ENCODE assay signal across 8 cellular contexts in genomic region chr4:25914670-25915358, GRCh38. TPM values are rescaled to one million over a fixed set of nuclear protein-coding genes. Genes with fewer than 3 reads are reported as not detected.
A peak's percentile ranks its signal among the peaks of the same experiment; 100 is the strongest.
DNase-seq lines count a peak whose midpoint lies in the region; ATAC-seq and TF ChIP-seq lines count a peak whose summit lies in the region.

No MANE protein-coding gene starts in this region.

- no peak for TF ChIP-seq CTCF in IMR-90 (conservative IDR thresholded peaks at IDR 0.05; ENCODE audit: low read depth, low read length)
- TF ChIP-seq CTCF in cardiac fibroblast (IDR thresholded peaks at IDR 0.05; ENCODE audit: low read depth, low read length): no peak

- ATAC-seq in IMR-90 (ENCODE audit: low read depth) (no peak), naive B cell (ENCODE audit: low read depth in 2 of 2) (no peak), GM21619 (IDR thresholded peaks at IDR 0.05; ENCODE audit: unreplicated experiment) (no peak)

- intact Hi-C loops in IMR-90 (cut with micrococcal nuclease): loop anchor here (5.0 kb wide), 2 partner anchors 53 to 98 kb away; partner anchors contain the start of gene SEL1L3
- intact Hi-C loops in posterior vena cava (cut with DNase I): no loop called here

- H3K27ac ChIP-seq in IMR-90 (ENCODE audit: insufficient read depth, low read length): no peak overlapping the region

- peak overlapping the region; percentile 45 for H2BK5ac ChIP-seq in IMR-90 (ENCODE audit: low read depth, low read length, poor library complexity, severe bottlenecking)

- no peak for TF ChIP-seq POLR2A in IMR-90 (IDR thresholded peaks at IDR 0.05; ENCODE audit: low read depth, low read length)

- H3K4me3 ChIP-seq in GM08714 (ENCODE audit: low read length) (peak overlapping the region; percentile 79), IMR-90 (ENCODE audit: insufficient read depth, low read depth, low read length) (peak overlapping the region; percentile 54), cardiac fibroblast (replicated peaks in 1 of 2; ENCODE audit: low read depth in 2 of 2, low read length in 2 of 2) (peak overlapping the region; percentile 76 to 84)

- no peaks in the 10 kb centered on the region for H3K27me3 ChIP-seq in IMR-90 (ENCODE audit: control insufficient read depth, insufficient read depth, low read length)

- peak overlapping the region; percentile 95 for H3K14ac ChIP-seq in IMR-90 (replicated peaks; ENCODE audit: low read depth, low read length)

- H2BK20ac ChIP-seq in IMR-90 (ENCODE audit: low read depth, low read length): no peak overlapping the region

- in situ Hi-C loops in IMR-90 (cut with MboI; ENCODE audit: low sequenced_read_pairs): no loop called here

- H3K4me3 Mint-ChIP-seq in naive B cell: peak overlapping the region; percentile 89 to 100 (median 99)

- H3K36me3 ChIP-seq in IMR-90 (ENCODE audit: control insufficient read depth, insufficient read depth, low read length): no peaks in the 10 kb centered on the region

- peak overlapping the region; percentile 69; the same call in 1 of the 2 replicates for H3K9ac ChIP-seq in IMR-90 (ENCODE audit: low read depth, low read length)

- dilution Hi-C loops in IMR-90 (cut with HindIII; ENCODE audit: low sequenced_read_pairs, unreplicated experiment): no loop called here

- no peaks in the 10 kb centered on the region for H3K36me3 Mint-ChIP-seq in naive B cell

- H3K9me3 Mint-ChIP-seq in naive B cell: no peaks in the 10 kb centered on the region

- H2AK5ac ChIP-seq in IMR-90 (ENCODE audit: low read depth, low read length): peak overlapping the region; percentile 84

- H2BK120ac ChIP-seq in IMR-90 (ENCODE audit: low read depth, low read length): no peak overlapping the region

- H3K27ac Mint-ChIP-seq in naive B cell: peak overlapping the region; percentile 96 to 99 (median 99)

- WGBS in IMR-90 (ENCODE audit: extremely low coverage in 2 of 2, insufficient read length in 1 of 2), 2 experiments: no CpG with 5 or more reads among the region's 8 CpGs

- TSS peak; percentile 34 for BruUV-seq in IMR-90 (replicated peaks; lab: Mats Ljungman, UMichigan)

- peak overlapping the region; percentile 89 for H3K4me2 ChIP-seq in IMR-90 (ENCODE audit: low read depth, low read length)

- peak overlapping the region; percentile 76 for H4K91ac ChIP-seq in IMR-90 (ENCODE audit: insufficient read depth, low read depth, low read length)

- 0 out of 2 replicates have a peak overlapping the region, but pooled peaks have one; percentile 55 for H3K56ac ChIP-seq in IMR-90 (ENCODE audit: extremely low read depth, insufficient read depth, low read length)

- H2AK9ac ChIP-seq in IMR-90 (replicated peaks; ENCODE audit: low read depth, low read length, poor library complexity): peak overlapping the region; percentile 93

- CTCF ChIA-PET in IMR-90 (lab: Yijun Ruan, JAX): no interaction called here

- H3K79me1 ChIP-seq in IMR-90 (ENCODE audit: low read depth in 1 of 2, low read length in 2 of 2): peaks cover 10 to 21% of the 10 kb centered on the region in 2 experiments; a peak in 3 of 4 replicates

- H3K18ac ChIP-seq in IMR-90 (ENCODE audit: low read depth, low read length): peak overlapping the region; percentile 73; the same call in 1 of the 2 replicates

- no peaks in the 10 kb centered on the region for H3K27me3 Mint-ChIP-seq in naive B cell

- H4K8ac ChIP-seq in IMR-90 (ENCODE audit: low read depth in 2 of 2, low read length in 2 of 2): peak overlapping the region; percentile 92 to 99

- peak overlapping the region; percentile 21; the same call in 1 of the 3 replicates for H2BK15ac ChIP-seq in IMR-90 (ENCODE audit: low read depth, low read length)

- peaks cover 8% of the 10 kb centered on the region; the same call in 1 of the 2 replicates for H3K9me1 ChIP-seq in IMR-90 (ENCODE audit: insufficient read depth, low read length)

- H3K23ac ChIP-seq in IMR-90 (ENCODE audit: low read depth, low read length): peak overlapping the region; percentile 69

- H3K4me1 Mint-ChIP-seq in naive B cell: peaks cover 35 to 51% (median 50%) of the 10 kb centered on the region in 3 donors

- H3K4me1 ChIP-seq in IMR-90 (ENCODE audit: control insufficient read depth, insufficient read depth, low read length): peaks cover 6% of the 10 kb centered on the region

- POLR2A ChIA-PET in IMR-90 (lab: Charles Lee; ENCODE audit: unreplicated experiment): no interaction called here

- H3K4ac ChIP-seq in IMR-90 (ENCODE audit: low read depth, low read length): peak overlapping the region; percentile 92

- H4K20me1 ChIP-seq in IMR-90 (ENCODE audit: insufficient read depth, low read length): no peaks in the 10 kb centered on the region

- H2AFZ ChIP-seq in IMR-90 (replicated peaks; ENCODE audit: low read length, poor library complexity): peak overlapping the region; percentile 96

- TF ChIP-seq RAD21 in IMR-90 (IDR thresholded peaks at IDR 0.05; ENCODE audit: low read length): no peak

- peak overlapping the region; percentile 93 for H4K5ac ChIP-seq in IMR-90 (ENCODE audit: low read depth, low read length)

- H3K9me3 ChIP-seq in IMR-90 (ENCODE audit: control insufficient read depth, insufficient read depth, low read length): no peaks in the 10 kb centered on the region

- DNase-seq in IMR-90 (no peak), cardiac fibroblast (ENCODE audit: low read depth in 2 of 2) (no peak), naive B cell (no peak), posterior vena cava (ENCODE audit: low spot score) (no peak), RPMI8226 (no peak)
- DNase-seq in effector CD8-positive, alpha-beta T cell (lab: John Stamatoyannopoulos, UW): no peak

TF ChIP-seq in IMR-90, 13 proteins besides CTCF, POLR2A, EP300 and RAD21:
- TF ChIP-seq SMC3 (IDR thresholded peaks at IDR 0.05; ENCODE audit: low read depth, low read length) (no peak), MXI1 (IDR thresholded peaks at IDR 0.05; ENCODE audit: borderline replicate concordance, low read depth, low read length) (no peak), RFX5 (IDR thresholded peaks at IDR 0.05; ENCODE audit: low read depth, low read length) (no peak), CHD1 (IDR thresholded peaks at IDR 0.05; ENCODE audit: low read depth, low read length) (no peak), BHLHE40 (IDR thresholded peaks at IDR 0.05; ENCODE audit: low read depth, low read length) (no peak), MAFK (IDR thresholded peaks at IDR 0.05; ENCODE audit: low read depth, low read length) (no peak), USF2 (IDR thresholded peaks at IDR 0.05; ENCODE audit: low read depth, low read length) (no peak), FOS (IDR thresholded peaks at IDR 0.05; ENCODE audit: low read depth, low read length) (no peak), NFE2L2 (IDR thresholded peaks at IDR 0.05; ENCODE audit: low read depth, low read length) (no peak), MAZ (IDR thresholded peaks at IDR 0.05; ENCODE audit: borderline replicate concordance, low read depth, low read length) (no peak), CEBPB (IDR thresholded peaks at IDR 0.05; ENCODE audit: low read depth, low read length) (no peak), RCOR1 (IDR thresholded peaks at IDR 0.05; ENCODE audit: insufficient replicate concordance, low read length) (no peak), ELK1 (IDR thresholded peaks at IDR 0.05; ENCODE audit: borderline replicate concordance, low read depth, low read length) (no peak)

RNA-seq across cellular contexts. Expression of gene SMIM20, which starts 0.8 kb away (rescaled TPM):
- total RNA-seq in IMR-90 (2012; rRNA removed) (13.6 and 24.4 TPM in 2 replicates), posterior vena cava (10 to 100 TPM; 19.5 to 22.8 TPM)
- polyA plus RNA-seq in IMR-90 (2012; rRNA removed) (20.5 and 23.1 TPM in 2 replicates), naive B cell (ENCODE audit: low read depth in 6 of 6) (10 to 100 TPM; 57.8 to 83.2 (median 71.3) TPM)
- 6.7 and 13.7 TPM in 2 replicates for polyA plus RNA-seq in IMR-90 (2012; cell fraction: cytosol; rRNA removed)
- 2.5 and 9.9 TPM in 2 replicates for polyA plus RNA-seq in IMR-90 (2012; cell fraction: nucleus; rRNA removed; ENCODE audit: low replicate concordance)

RNA-seq across cellular contexts. Expression of gene SEL1L3, which starts 52.0 kb away (rescaled TPM):
- total RNA-seq in IMR-90 (2012; rRNA removed) (31.7 and 43.7 TPM in 2 replicates), posterior vena cava (1 to 10 TPM; 9.5 to 9.7 TPM)
- polyA plus RNA-seq in IMR-90 (2012; rRNA removed) (13.1 and 16.4 TPM in 2 replicates), naive B cell (ENCODE audit: low read depth in 6 of 6) (100 to 1,000 TPM; 129 to 288 (median 195) TPM)
- 5.4 and 6.4 TPM in 2 replicates for polyA plus RNA-seq in IMR-90 (2012; cell fraction: cytosol; rRNA removed)
- polyA plus RNA-seq in IMR-90 (2012; cell fraction: nucleus; rRNA removed; ENCODE audit: low replicate concordance): 5.6 and 13.5 TPM in 2 replicates
